In the genomic region with DNA sequence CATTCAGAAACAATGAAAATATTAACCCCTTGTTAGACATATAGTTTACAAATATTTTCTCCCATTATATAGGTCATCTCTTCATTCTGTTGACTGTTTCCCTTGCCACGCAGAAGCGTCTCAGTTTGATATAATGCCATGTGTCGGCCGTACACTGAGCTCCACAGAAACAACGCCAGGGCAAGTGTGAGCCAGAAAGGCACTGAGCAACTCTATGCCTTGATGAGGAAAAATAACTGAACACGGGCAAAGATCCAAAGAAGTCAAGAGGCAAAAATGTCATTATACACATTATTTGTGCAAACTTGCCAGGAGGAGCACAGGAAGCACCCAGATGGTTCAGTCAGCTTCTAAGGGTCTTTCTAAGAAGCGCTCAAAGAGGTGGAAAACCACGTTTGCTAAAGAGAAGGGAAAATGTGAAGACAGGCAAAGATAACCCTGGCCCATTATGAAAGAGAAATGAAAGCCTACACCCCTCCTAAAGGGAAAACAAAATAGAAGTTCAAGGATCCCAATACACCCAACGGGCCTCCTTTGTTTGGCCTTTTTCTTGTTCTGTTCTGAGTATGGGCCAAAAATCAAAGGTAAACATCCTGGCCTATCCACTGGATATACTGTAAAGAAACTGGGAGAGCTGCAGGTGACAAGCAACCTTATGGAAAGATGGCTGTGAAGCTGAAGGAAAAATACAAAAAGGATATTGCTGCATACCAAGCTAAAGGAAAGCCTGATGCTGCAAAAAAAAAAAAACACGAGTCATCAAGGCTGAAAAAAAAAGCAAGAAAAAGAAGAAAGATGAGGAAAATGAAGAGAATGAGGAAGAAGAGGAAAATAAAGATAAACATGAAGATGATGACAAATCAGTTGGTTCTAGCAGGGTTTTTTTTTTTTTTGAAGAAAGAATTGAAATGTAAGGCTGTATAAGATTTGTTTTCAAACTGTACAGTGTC, we compare ENCODE assay signal across 11 cellular contexts. TPM values are rescaled to one million over a fixed set of nuclear protein-coding genes. Genes with fewer than 3 reads are reported as not detected.
DNase-seq lines count a peak whose midpoint lies in the region; ATAC-seq and TF ChIP-seq lines count a peak whose summit lies in the region.
"Had no signal": no experiment of that assay in that cellular context is flagged by ENCODE, and none has a peak within 500 bp of the region (broad histone marks: within the 10 kb centered on the region; RNA-seq: fewer than 3 reads in every experiment).

No MANE protein-coding gene starts in this region.

- no peaks in the 10 kb centered on the region for H3K27me3 ChIP-seq in Peyer's patch

- intact Hi-C loops in sciatic nerve (cut with DNase I), result no loop called here

- CTCF ChIA-PET in HEK293 (lab: Yijun Ruan, JAX), result no interaction called here

- peak; percentile 62 for ATAC-seq in sciatic nerve
- no peak for ATAC-seq in GM21526 (IDR thresholded peaks at IDR 0.05; ENCODE audit: low FRiP score, unreplicated experiment)

- H3K27ac Mint-ChIP-seq in activated naive CD8-positive, alpha-beta T cell treated with anti-CD3 and anti-CD28 coated beads for 36 hours, result peak overlapping the region; percentile 46
- H3K27ac Mint-ChIP-seq: activated naive CD4-positive, alpha-beta T cell treated with anti-CD3 and anti-CD28 coated beads for 36 hours had no signal

- TF ChIP-seq POLR2A in Peyer's patch (IDR thresholded peaks at IDR 0.05), result no peak

- no peak overlapping the region for H3K27ac ChIP-seq in HEK293 (ENCODE audit: extremely low read depth, low read depth, low read length)
- no peak overlapping the region for H3K27ac ChIP-seq in Peyer's patch

- H3K4me1 ChIP-seq in HEK293 (ENCODE audit: control insufficient read depth, insufficient read depth, low read length) (peaks cover 6% of the 10 kb centered on the region; the same call in 1 of the 2 replicates), Peyer's patch (peaks cover 0 to 8% (median 0%) of the 10 kb centered on the region in 4 donors)

- no peaks in the 10 kb centered on the region for H3K9me3 ChIP-seq in HEK293 (ENCODE audit: control insufficient read depth, insufficient read depth, low read depth, low read length)
- H3K9me3 ChIP-seq in Peyer's patch, result no peaks in the 10 kb centered on the region

- no peaks in the 10 kb centered on the region for H3K9me3 Mint-ChIP-seq in activated naive CD8-positive, alpha-beta T cell treated with anti-CD3 and anti-CD28 coated beads for 36 hours
- H3K9me3 Mint-ChIP-seq: activated naive CD4-positive, alpha-beta T cell treated with anti-CD3 and anti-CD28 coated beads for 36 hours had no signal

- H3K27me3 Mint-ChIP-seq in activated naive CD8-positive, alpha-beta T cell treated with anti-CD3 and anti-CD28 coated beads for 36 hours, result no peaks in the 10 kb centered on the region

- H3K36me3 Mint-ChIP-seq in activated naive CD8-positive, alpha-beta T cell treated with anti-CD3 and anti-CD28 coated beads for 36 hours, result peaks cover 11% of the 10 kb centered on the region

- POLR2A ChIA-PET in HEK293 (lab: Yijun Ruan, JAX), result no interaction called here

- H3K4me3 ChIP-seq in HEK293 (ENCODE audit: low read depth, low read length) (no peak overlapping the region), fibroblast of the aortic adventitia (ENCODE audit: low read depth, low read length) (no peak overlapping the region), Peyer's patch (no peak overlapping the region)

- DNase-seq in activated naive CD8-positive, alpha-beta T cell treated with anti-CD3 and anti-CD28 coated beads for 36 hours, result no peak
- peak; percentile 46 for DNase-seq in fibroblast of the aortic adventitia (ENCODE audit: low read depth)
- no peak for DNase-seq in sciatic nerve (ENCODE audit: low spot score)
- DNase-seq in Peyer's patch, result no peak
- no peak for DNase-seq in MV-4-11 (lab: John Stamatoyannopoulos, UW)
- no peak for DNase-seq in NCI-H774 (lab: John Stamatoyannopoulos, UW)
- DNase-seq: activated CD4-positive, CD25-positive, alpha-beta regulatory T cell; activated naive CD4-positive, alpha-beta T cell treated with anti-CD3 and anti-CD28 coated beads for 36 hours; GF-D8 had no signal

- H3K4me3 Mint-ChIP-seq in activated naive CD8-positive, alpha-beta T cell treated with anti-CD3 and anti-CD28 coated beads for 36 hours, result peak overlapping the region; percentile 30
- H3K4me3 Mint-ChIP-seq: activated naive CD4-positive, alpha-beta T cell treated with anti-CD3 and anti-CD28 coated beads for 36 hours had no signal

- peaks cover 35% of the 10 kb centered on the region for H3K4me1 Mint-ChIP-seq in activated naive CD8-positive, alpha-beta T cell treated with anti-CD3 and anti-CD28 coated beads for 36 hours

- H3K36me3 ChIP-seq in HEK293 (ENCODE audit: control insufficient read depth in 2 of 2, insufficient read depth in 1 of 2, low read length in 2 of 2) (peaks cover 0 to 5% of the 10 kb centered on the region in 2 experiments; a peak in 1 of 3 replicates), Peyer's patch (no peaks in the 10 kb centered on the region)

- TF ChIP-seq CTCF in HEK293 (tag by site-specific recombination; IDR thresholded peaks at IDR 0.05), result no peak
- TF ChIP-seq CTCF in fibroblast of the aortic adventitia (IDR thresholded peaks at IDR 0.05; ENCODE audit: insufficient read depth, low read length), result no peak
- no peak for TF ChIP-seq CTCF in Peyer's patch (IDR thresholded peaks at IDR 0.05)

TF ChIP-seq in HEK293, 187 proteins besides CTCF, POLR2A, EP300 and RAD21:
- TF ChIP-seq ZFP37 (tag by site-specific recombination; IDR thresholded peaks at IDR 0.05) (no peak), PRDM1 (tag by site-specific recombination; IDR thresholded peaks at IDR 0.05) (peak; percentile 37; the same call in 1 of the 2 replicates), ZNF792 (tag by site-specific recombination; IDR thresholded peaks at IDR 0.05) (no peak), ZSCAN30 (tag by site-specific recombination; IDR thresholded peaks at IDR 0.05) (no peak)
- TF ChIP-seq, protein P1, sequence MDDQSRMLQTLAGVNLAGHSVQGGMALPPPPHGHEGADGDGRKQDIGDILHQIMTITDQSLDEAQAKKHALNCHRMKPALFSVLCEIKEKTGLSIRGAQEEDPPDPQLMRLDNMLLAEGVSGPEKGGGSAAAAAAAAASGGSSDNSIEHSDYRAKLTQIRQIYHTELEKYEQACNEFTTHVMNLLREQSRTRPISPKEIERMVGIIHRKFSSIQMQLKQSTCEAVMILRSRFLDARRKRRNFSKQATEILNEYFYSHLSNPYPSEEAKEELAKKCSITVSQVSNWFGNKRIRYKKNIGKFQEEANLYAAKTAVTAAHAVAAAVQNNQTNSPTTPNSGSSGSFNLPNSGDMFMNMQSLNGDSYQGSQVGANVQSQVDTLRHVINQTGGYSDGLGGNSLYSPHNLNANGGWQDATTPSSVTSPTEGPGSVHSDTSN (CRISPR knock-in tag; IDR thresholded peaks at IDR 0.05), result no peak
- TF ChIP-seq, protein P2, sequence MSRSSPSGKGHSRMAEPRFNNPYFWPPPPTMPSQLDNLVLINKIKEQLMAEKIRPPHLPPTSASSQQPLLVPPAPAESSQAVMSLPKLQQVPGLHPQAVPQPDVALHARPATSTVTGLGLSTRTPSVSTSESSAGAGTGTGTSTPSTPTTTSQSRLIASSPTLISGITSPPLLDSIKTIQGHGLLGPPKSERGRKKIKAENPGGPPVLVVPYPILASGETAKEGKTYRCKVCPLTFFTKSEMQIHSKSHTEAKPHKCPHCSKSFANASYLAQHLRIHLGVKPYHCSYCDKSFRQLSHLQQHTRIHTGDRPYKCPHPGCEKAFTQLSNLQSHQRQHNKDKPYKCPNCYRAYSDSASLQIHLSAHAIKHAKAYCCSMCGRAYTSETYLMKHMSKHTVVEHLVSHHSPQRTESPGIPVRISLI (tag by site-specific recombination; IDR thresholded peaks at IDR 0.05), result peak; percentile 46; the same call in 1 of the 2 replicates
- TF ChIP-seq, protein P3, sequence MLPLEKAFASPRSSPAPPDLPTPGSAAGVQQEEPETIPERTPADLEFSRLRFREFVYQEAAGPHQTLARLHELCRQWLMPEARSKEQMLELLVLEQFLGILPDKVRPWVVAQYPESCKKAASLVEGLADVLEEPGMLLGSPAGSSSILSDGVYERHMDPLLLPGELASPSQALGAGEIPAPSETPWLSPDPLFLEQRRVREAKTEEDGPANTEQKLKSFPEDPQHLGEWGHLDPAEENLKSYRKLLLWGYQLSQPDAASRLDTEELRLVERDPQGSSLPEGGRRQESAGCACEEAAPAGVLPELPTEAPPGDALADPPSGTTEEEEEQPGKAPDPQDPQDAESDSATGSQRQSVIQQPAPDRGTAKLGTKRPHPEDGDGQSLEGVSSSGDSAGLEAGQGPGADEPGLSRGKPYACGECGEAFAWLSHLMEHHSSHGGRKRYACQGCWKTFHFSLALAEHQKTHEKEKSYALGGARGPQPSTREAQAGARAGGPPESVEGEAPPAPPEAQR (tag by site-specific recombination; IDR thresholded peaks at IDR 0.05), result no peak

RNA-seq across cellular contexts. Expression of a gene that starts 15.5 kb away (rescaled TPM):
- total RNA-seq in activated naive CD8-positive, alpha-beta T cell treated with anti-CD3 and anti-CD28 coated beads for 36 hours, result 1 to 10 TPM; 2.8 to 3.4 TPM
- total RNA-seq in fibroblast of the aortic adventitia (ENCODE audit: low replicate concordance), result 44.2 and 77.9 TPM in 2 replicates
- 57.0 TPM for total RNA-seq in sciatic nerve
- 10 to 100 TPM; 46.7 to 56.9 (median 52.4) TPM for total RNA-seq in Peyer's patch

Comparison
In these comparisons a context has a peak if more than half of its experiments do, and no peak if none do; other contexts are left out.
1. RNA of a gene that starts 15.5 kb away (total RNA-seq): 44.2 to 77.9 TPM in fibroblast of the aortic adventitia, 57.0 TPM in sciatic nerve (single experiment) and 46.7 to 56.9 TPM in Peyer's patch; 2.8 to 3.4 TPM in activated naive CD8-positive, alpha-beta T cell treated with anti-CD3 and anti-CD28 coated beads for 36 hours; every median in the first group is over 10 times any median in the second.